Comparison of ENCODE assay signal across 1 cellular context in the genomic region with DNA sequence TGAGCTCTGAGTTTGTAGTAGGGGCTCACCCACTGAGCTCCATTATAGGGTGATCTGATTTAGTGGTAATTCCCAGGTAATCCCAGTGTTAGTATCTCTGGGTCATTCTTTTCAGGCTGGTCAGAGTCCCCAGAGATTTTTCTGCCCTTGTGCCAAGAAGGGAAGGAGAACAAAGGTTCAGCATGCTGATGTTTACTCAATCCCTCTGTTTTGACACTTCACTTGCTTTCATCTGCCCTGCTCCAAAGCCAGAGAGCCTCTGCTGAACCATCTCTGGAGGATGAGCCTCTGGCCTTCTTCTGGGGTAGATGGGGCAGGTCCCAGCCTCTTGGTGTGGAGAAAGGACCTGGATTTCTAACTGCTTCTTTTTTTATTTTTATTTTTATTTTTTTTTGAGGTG.
TF ChIP-seq lines count a peak whose summit lies in the region.

No MANE protein-coding gene starts in this region.

TF ChIP-seq in HepG2, 621 proteins besides CTCF, POLR2A, EP300 and RAD21 (continues in another document):
- TF ChIP-seq ZNF777 (CRISPR knock-in tag; IDR thresholded peaks at IDR 0.05) (no peak), ZNF282 (IDR thresholded peaks at IDR 0.05; ENCODE audit: partially characterized antibody) (no peak), ATRX (CRISPR knock-in tag; IDR thresholded peaks at IDR 0.05; ENCODE audit: borderline replicate concordance) (no peak), TAF1 (CRISPR knock-in tag; IDR thresholded peaks at IDR 0.05) (no peak), ZIK1 (CRISPR knock-in tag; IDR thresholded peaks at IDR 0.05; ENCODE audit: borderline replicate concordance, low read depth) (no peak), U2AF2 (IDR thresholded peaks at IDR 0.05; ENCODE audit: low read depth, low read length) (no peak), FOXC1 (CRISPR knock-in tag; IDR thresholded peaks at IDR 0.05; ENCODE audit: borderline replicate concordance) (no peak), POGZ (CRISPR knock-in tag; IDR thresholded peaks at IDR 0.05) (no peak), ZNF232 (CRISPR knock-in tag; IDR thresholded peaks at IDR 0.05; ENCODE audit: borderline replicate concordance) (no peak; the same call in 1 of the 2 replicates), ZNF710 (CRISPR knock-in tag; IDR thresholded peaks at IDR 0.05; ENCODE audit: borderline replicate concordance) (peak; percentile 99), ZNF205 (CRISPR knock-in tag; IDR thresholded peaks at IDR 0.05) (peak; percentile 66), CAMTA2 (CRISPR knock-in tag; IDR thresholded peaks at IDR 0.05; ENCODE audit: borderline replicate concordance) (no peak), MAFK (conservative IDR thresholded peaks at IDR 0.05 in 1 of 2, IDR thresholded peaks at IDR 0.05 in 1 of 2; ENCODE audit: low read length in 2 of 2) (no peak), MATR3 (CRISPR knock-in tag; IDR thresholded peaks at IDR 0.05) (no peak), RFX3 (CRISPR knock-in tag; IDR thresholded peaks at IDR 0.05) (no peak), SUZ12 (IDR thresholded peaks at IDR 0.05; ENCODE audit: low read depth, low read length) (no peak), TIGD3 (CRISPR knock-in tag; IDR thresholded peaks at IDR 0.05; ENCODE audit: borderline replicate concordance) (no peak), ZNF280D (CRISPR knock-in tag; IDR thresholded peaks at IDR 0.05) (no peak), ETV6 (CRISPR knock-in tag; conservative IDR thresholded peaks at IDR 0.05) (no peak), SRSF9 (IDR thresholded peaks at IDR 0.05; ENCODE audit: borderline replicate concordance, insufficient read depth, low read depth, low read length, poor library complexity, severe bottlenecking) (no peak), POLR2AphosphoS2 (IDR thresholded peaks at IDR 0.05; ENCODE audit: low read depth, low read length) (no peak), ZNF10 (CRISPR knock-in tag; IDR thresholded peaks at IDR 0.05; ENCODE audit: borderline replicate concordance, low read depth) (no peak), SOX6 (IDR thresholded peaks at IDR 0.05) (no peak), SOX6 (CRISPR knock-in tag; IDR thresholded peaks at IDR 0.05) (peak; percentile 97), SAFB2 (CRISPR knock-in tag; IDR thresholded peaks at IDR 0.05; ENCODE audit: borderline replicate concordance, low read depth) (no peak), LCORL (IDR thresholded peaks at IDR 0.05) (no peak), LCORL (CRISPR knock-in tag; IDR thresholded peaks at IDR 0.05) (peak; percentile 75; the same call in 1 of the 2 replicates), RBAK (CRISPR knock-in tag; IDR thresholded peaks at IDR 0.05) (no peak), ELF3 (CRISPR knock-in tag; IDR thresholded peaks at IDR 0.05) (peak; percentile 69), ZNF503 (CRISPR knock-in tag; IDR thresholded peaks at IDR 0.05) (no peak; the same call in 1 of the 2 replicates)
- TF ChIP-seq, protein P1, sequence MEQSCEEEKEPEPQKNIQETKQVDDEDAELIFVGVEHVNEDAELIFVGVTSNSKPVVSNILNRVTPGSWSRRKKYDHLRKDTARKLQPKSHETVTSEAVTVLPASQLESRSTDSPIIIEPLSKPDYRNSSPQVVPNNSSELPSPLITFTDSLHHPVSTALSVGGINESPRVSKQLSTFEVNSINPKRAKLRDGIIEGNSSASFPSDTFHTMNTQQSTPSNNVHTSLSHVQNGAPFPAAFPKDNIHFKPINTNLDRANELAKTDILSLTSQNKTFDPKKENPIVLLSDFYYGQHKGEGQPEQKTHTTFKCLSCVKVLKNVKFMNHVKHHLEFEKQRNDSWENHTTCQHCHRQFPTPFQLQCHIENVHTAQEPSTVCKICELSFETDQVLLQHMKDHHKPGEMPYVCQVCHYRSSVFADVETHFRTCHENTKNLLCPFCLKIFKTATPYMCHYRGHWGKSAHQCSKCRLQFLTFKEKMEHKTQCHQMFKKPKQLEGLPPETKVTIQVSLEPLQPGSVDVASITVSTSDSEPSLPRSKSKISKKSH (CRISPR knock-in tag; IDR thresholded peaks at IDR 0.05; ENCODE audit: borderline replicate concordance) = no peak
- TF ChIP-seq, protein P2, sequence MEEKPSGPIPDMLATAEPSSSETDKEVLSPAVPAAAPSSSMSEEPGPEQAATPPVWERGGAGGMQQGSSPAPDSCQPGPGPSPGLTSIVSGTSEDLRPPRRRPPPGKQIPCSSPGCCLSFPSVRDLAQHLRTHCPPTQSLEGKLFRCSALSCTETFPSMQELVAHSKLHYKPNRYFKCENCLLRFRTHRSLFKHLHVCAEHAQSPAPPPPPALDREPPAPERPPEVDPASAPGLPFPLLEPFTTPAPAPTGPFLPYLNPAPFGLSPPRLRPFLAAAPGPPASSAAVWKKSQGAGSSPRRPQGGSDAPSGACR (CRISPR knock-in tag; IDR thresholded peaks at IDR 0.05) = no peak
- TF ChIP-seq, protein P3, sequence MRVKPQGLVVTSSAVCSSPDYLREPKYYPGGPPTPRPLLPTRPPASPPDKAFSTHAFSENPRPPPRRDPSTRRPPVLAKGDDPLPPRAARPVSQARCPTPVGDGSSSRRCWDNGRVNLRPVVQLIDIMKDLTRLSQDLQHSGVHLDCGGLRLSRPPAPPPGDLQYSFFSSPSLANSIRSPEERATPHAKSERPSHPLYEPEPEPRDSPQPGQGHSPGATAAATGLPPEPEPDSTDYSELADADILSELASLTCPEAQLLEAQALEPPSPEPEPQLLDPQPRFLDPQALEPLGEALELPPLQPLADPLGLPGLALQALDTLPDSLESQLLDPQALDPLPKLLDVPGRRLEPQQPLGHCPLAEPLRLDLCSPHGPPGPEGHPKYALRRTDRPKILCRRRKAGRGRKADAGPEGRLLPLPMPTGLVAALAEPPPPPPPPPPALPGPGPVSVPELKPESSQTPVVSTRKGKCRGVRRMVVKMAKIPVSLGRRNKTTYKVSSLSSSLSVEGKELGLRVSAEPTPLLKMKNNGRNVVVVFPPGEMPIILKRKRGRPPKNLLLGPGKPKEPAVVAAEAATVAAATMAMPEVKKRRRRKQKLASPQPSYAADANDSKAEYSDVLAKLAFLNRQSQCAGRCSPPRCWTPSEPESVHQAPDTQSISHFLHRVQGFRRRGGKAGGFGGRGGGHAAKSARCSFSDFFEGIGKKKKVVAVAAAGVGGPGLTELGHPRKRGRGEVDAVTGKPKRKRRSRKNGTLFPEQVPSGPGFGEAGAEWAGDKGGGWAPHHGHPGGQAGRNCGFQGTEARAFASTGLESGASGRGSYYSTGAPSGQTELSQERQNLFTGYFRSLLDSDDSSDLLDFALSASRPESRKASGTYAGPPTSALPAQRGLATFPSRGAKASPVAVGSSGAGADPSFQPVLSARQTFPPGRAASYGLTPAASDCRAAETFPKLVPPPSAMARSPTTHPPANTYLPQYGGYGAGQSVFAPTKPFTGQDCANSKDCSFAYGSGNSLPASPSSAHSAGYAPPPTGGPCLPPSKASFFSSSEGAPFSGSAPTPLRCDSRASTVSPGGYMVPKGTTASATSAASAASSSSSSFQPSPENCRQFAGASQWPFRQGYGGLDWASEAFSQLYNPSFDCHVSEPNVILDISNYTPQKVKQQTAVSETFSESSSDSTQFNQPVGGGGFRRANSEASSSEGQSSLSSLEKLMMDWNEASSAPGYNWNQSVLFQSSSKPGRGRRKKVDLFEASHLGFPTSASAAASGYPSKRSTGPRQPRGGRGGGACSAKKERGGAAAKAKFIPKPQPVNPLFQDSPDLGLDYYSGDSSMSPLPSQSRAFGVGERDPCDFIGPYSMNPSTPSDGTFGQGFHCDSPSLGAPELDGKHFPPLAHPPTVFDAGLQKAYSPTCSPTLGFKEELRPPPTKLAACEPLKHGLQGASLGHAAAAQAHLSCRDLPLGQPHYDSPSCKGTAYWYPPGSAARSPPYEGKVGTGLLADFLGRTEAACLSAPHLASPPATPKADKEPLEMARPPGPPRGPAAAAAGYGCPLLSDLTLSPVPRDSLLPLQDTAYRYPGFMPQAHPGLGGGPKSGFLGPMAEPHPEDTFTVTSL (CRISPR knock-in tag; IDR thresholded peaks at IDR 0.05; ENCODE audit: borderline replicate concordance) = 0 out of 2 replicates have a peak, but pooled peaks have one; percentile 58
- TF ChIP-seq, protein P4, sequence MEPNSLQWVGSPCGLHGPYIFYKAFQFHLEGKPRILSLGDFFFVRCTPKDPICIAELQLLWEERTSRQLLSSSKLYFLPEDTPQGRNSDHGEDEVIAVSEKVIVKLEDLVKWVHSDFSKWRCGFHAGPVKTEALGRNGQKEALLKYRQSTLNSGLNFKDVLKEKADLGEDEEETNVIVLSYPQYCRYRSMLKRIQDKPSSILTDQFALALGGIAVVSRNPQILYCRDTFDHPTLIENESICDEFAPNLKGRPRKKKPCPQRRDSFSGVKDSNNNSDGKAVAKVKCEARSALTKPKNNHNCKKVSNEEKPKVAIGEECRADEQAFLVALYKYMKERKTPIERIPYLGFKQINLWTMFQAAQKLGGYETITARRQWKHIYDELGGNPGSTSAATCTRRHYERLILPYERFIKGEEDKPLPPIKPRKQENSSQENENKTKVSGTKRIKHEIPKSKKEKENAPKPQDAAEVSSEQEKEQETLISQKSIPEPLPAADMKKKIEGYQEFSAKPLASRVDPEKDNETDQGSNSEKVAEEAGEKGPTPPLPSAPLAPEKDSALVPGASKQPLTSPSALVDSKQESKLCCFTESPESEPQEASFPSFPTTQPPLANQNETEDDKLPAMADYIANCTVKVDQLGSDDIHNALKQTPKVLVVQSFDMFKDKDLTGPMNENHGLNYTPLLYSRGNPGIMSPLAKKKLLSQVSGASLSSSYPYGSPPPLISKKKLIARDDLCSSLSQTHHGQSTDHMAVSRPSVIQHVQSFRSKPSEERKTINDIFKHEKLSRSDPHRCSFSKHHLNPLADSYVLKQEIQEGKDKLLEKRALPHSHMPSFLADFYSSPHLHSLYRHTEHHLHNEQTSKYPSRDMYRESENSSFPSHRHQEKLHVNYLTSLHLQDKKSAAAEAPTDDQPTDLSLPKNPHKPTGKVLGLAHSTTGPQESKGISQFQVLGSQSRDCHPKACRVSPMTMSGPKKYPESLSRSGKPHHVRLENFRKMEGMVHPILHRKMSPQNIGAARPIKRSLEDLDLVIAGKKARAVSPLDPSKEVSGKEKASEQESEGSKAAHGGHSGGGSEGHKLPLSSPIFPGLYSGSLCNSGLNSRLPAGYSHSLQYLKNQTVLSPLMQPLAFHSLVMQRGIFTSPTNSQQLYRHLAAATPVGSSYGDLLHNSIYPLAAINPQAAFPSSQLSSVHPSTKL (CRISPR knock-in tag; IDR thresholded peaks at IDR 0.05) = peak; percentile 91
- TF ChIP-seq, protein P5, sequence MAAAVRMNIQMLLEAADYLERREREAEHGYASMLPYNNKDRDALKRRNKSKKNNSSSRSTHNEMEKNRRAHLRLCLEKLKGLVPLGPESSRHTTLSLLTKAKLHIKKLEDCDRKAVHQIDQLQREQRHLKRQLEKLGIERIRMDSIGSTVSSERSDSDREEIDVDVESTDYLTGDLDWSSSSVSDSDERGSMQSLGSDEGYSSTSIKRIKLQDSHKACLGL (CRISPR knock-in tag; IDR thresholded peaks at IDR 0.05) = no peak
